In genomic region chr11:37076866-37077265, GRCh38 we compare ENCODE assay signal across 13 cellular contexts.
DNase-seq lines count a peak whose midpoint lies in the region; ATAC-seq and TF ChIP-seq lines count a peak whose summit lies in the region.
"Had no signal": no experiment of that assay in that cellular context is flagged by ENCODE, and none has a peak within 500 bp of the region (broad histone marks: within the 10 kb centered on the region; RNA-seq: fewer than 3 reads in every experiment).

No MANE protein-coding gene starts in this region.

- H3K27me3 ChIP-seq in cardiac muscle cell: no peaks in the 10 kb centered on the region
- H3K27me3 ChIP-seq in heart right ventricle: no peaks in the 10 kb centered on the region
- H3K27me3 ChIP-seq: BE2C had no signal

- ATAC-seq in heart right ventricle: no peak
- ATAC-seq in GM18505 (IDR thresholded peaks at IDR 0.05; ENCODE audit: unreplicated experiment): no peak
- ATAC-seq in GM18861 (IDR thresholded peaks at IDR 0.05; ENCODE audit: unreplicated experiment): no peak
- no peak for ATAC-seq in GM19395 (IDR thresholded peaks at IDR 0.05; ENCODE audit: unreplicated experiment)

- H3K4me3 ChIP-seq in cardiac muscle cell: no peak overlapping the region
- no peak overlapping the region for H3K4me3 ChIP-seq in heart right ventricle
- H3K4me3 ChIP-seq: HAP-1 had no signal

- H3K4me1 ChIP-seq in cardiac muscle cell (ENCODE audit: low read depth): peaks cover 17% of the 10 kb centered on the region
- H3K4me1 ChIP-seq in heart right ventricle: no peaks in the 10 kb centered on the region
- H3K4me1 ChIP-seq: BE2C, HAP-1 had no signal

- intact Hi-C loops in heart right ventricle (cut with DNase I): no loop called here

- 61 to 74% methylated on average over 1 of the region's 1 CpG for WGBS in heart right ventricle, 2 donors

- no peaks in the 10 kb centered on the region for H3K9me3 ChIP-seq in cardiac muscle cell (ENCODE audit: low read depth)
- H3K9me3 ChIP-seq in heart right ventricle: no peaks in the 10 kb centered on the region
- H3K9me3 ChIP-seq: BE2C, HAP-1 had no signal

- DNase-seq in cardiac muscle cell (ENCODE audit: low read depth in 1 of 2, low spot score in 1 of 2) (peak; percentile 20 to 54), heart right ventricle (no peak), astrocyte of the hippocampus (ENCODE audit: low read depth, low spot score) (peak; percentile 5), left kidney (ENCODE audit: low read depth, low spot score) (peak; percentile 54)
- DNase-seq: BE2C; CD4-positive, alpha-beta memory T cell; DMS79 treated with DMSO at 0.1 percent for 48 hours; EL had no signal

- TF ChIP-seq CTCF in cardiac muscle cell (IDR thresholded peaks at IDR 0.05; ENCODE audit: low read depth, low read length): no peak
- no peak for TF ChIP-seq CTCF in heart right ventricle (IDR thresholded peaks at IDR 0.05)

- H3K27ac ChIP-seq in cardiac muscle cell: no peak overlapping the region
- no peak overlapping the region for H3K27ac ChIP-seq in heart right ventricle
- H3K27ac ChIP-seq: C4-2B had no signal

- no peak for TF ChIP-seq POLR2A in GM18505 (IDR thresholded peaks at IDR 0.05; ENCODE audit: borderline replicate concordance, extremely low read depth, insufficient read depth, insufficient read length)

- H3K36me3 ChIP-seq in cardiac muscle cell: no peaks in the 10 kb centered on the region
- H3K36me3 ChIP-seq in heart right ventricle: no peaks in the 10 kb centered on the region
- H3K36me3 ChIP-seq: BE2C, HAP-1 had no signal

Comparison
In these comparisons a context has a peak if more than half of its experiments do, and no peak if none do; other contexts are left out.
1. DNase-seq: peak in cardiac muscle cell (2 of 2), astrocyte of the hippocampus (single experiment) and left kidney (single experiment); none in heart right ventricle (0 of 2).